Comparison of ENCODE assay signal across 16 cellular contexts in genomic region chr15:67192185-67192584, GRCh38.
DNase-seq lines count a peak whose midpoint lies in the region; ATAC-seq and TF ChIP-seq lines count a peak whose summit lies in the region.
"Had no signal": no experiment of that assay in that cellular context is flagged by ENCODE, and none has a peak within 500 bp of the region (broad histone marks: within the 10 kb centered on the region; RNA-seq: fewer than 3 reads in every experiment).

No MANE protein-coding gene starts in this region.

- no peak for ATAC-seq in psoas muscle
- ATAC-seq in GM19463 (IDR thresholded peaks at IDR 0.05; ENCODE audit: unreplicated experiment): no peak
- ATAC-seq: body of pancreas, K562 had no signal

- CTCF ChIA-PET in activated naive CD4-positive, alpha-beta T cell treated with anti-CD3 and anti-CD28 coated beads, Interleukin-2, amount 10 ng/mL, durations not matched to agents 7 days and 5 days (lab: Charles Lee): no interaction called here

- H3K4me1 Mint-ChIP-seq in activated naive CD4-positive, alpha-beta T cell treated with anti-CD3 and anti-CD28 coated beads, Interleukin-2, amount 10 ng/mL, durations not matched to agents 7 days and 5 days: peaks cover 2% of the 10 kb centered on the region
- no peaks in the 10 kb centered on the region for H3K4me1 Mint-ChIP-seq in T-helper 2 cell treated with Interferon-gamma antibody and Interleukin-4, amounts not matched to agents 5 μg/mL and 100 μg/mL, for 36 hours (ENCODE audit: low read depth)

- H3K27ac ChIP-seq in ascending aorta (peak overlapping the region; percentile 64 to 75), psoas muscle (peak overlapping the region; percentile 90), esophagus squamous epithelium (peak overlapping the region in 1 of 4 donors; percentile 32)
- H3K27ac ChIP-seq: body of pancreas had no signal

- intact Hi-C loops in ascending aorta (cut with DNase I) (loop anchor here (10.0 kb wide), 1 partner anchor 487 kb away; the partner anchor contains the start of gene SMAD6), psoas muscle (cut with DNase I) (no loop called here), esophagus squamous epithelium (cut with DNase I) (no loop called here)

- H3K27ac Mint-ChIP-seq in activated naive CD4-positive, alpha-beta T cell treated with anti-CD3 and anti-CD28 coated beads, Interleukin-2, amount 10 ng/mL, durations not matched to agents 7 days and 5 days: peak overlapping the region; percentile 40
- no peak overlapping the region for H3K27ac Mint-ChIP-seq in T-helper 2 cell treated with Interferon-gamma antibody and Interleukin-4, amounts not matched to agents 5 μg/mL and 100 μg/mL, for 36 hours

- no peak for TF ChIP-seq POLR2A in esophagus squamous epithelium (IDR thresholded peaks at IDR 0.05)

- H3K9me3 ChIP-seq in ascending aorta (no peaks in the 10 kb centered on the region), psoas muscle (no peaks in the 10 kb centered on the region), esophagus squamous epithelium (no peaks in the 10 kb centered on the region)
- H3K9me3 ChIP-seq: body of pancreas, HAP-1 had no signal

- H3K4me3 Mint-ChIP-seq in activated naive CD4-positive, alpha-beta T cell treated with anti-CD3 and anti-CD28 coated beads, Interleukin-2, amount 10 ng/mL, durations not matched to agents 7 days and 5 days: no peak overlapping the region
- H3K4me3 Mint-ChIP-seq in T-helper 2 cell treated with Interferon-gamma antibody and Interleukin-4, amounts not matched to agents 5 μg/mL and 100 μg/mL, for 36 hours: no peak overlapping the region

- H3K36me3 ChIP-seq in ascending aorta (peaks cover 5 to 38% of the 10 kb centered on the region in 2 donors), psoas muscle (ENCODE audit: insufficient read depth in 1 of 2, low read depth in 1 of 2) (peaks cover 0 to 47% of the 10 kb centered on the region in 2 donors), esophagus squamous epithelium (peaks cover 3 to 85% (median 18%) of the 10 kb centered on the region in 3 donors)

- H3K9me3 Mint-ChIP-seq in activated naive CD4-positive, alpha-beta T cell treated with anti-CD3 and anti-CD28 coated beads, Interleukin-2, amount 10 ng/mL, durations not matched to agents 7 days and 5 days: no peaks in the 10 kb centered on the region
- H3K9me3 Mint-ChIP-seq in T-helper 2 cell treated with Interferon-gamma antibody and Interleukin-4, amounts not matched to agents 5 μg/mL and 100 μg/mL, for 36 hours: no peaks in the 10 kb centered on the region

- no peaks in the 10 kb centered on the region for H3K27me3 ChIP-seq in ascending aorta
- no peaks in the 10 kb centered on the region for H3K27me3 ChIP-seq in psoas muscle (ENCODE audit: insufficient read depth in 3 of 3, low read length in 2 of 3)
- no peaks in the 10 kb centered on the region for H3K27me3 ChIP-seq in esophagus squamous epithelium
- H3K27me3 ChIP-seq: body of pancreas had no signal

- H3K4me3 ChIP-seq in ascending aorta (no peak overlapping the region), psoas muscle (no peak overlapping the region), esophagus squamous epithelium (no peak overlapping the region)
- H3K4me3 ChIP-seq: body of pancreas, HAP-1, K562 had no signal

- no peak for TF ChIP-seq CTCF in GM20000 (IDR thresholded peaks at IDR 0.05; ENCODE audit: extremely low read depth, missing control alignments)
- TF ChIP-seq CTCF in ascending aorta (IDR thresholded peaks at IDR 0.05): no peak
- no peak for TF ChIP-seq CTCF in psoas muscle (IDR thresholded peaks at IDR 0.05)
- no peak for TF ChIP-seq CTCF in esophagus squamous epithelium (IDR thresholded peaks at IDR 0.05)

- peaks cover 74% of the 10 kb centered on the region for H3K36me3 Mint-ChIP-seq in activated naive CD4-positive, alpha-beta T cell treated with anti-CD3 and anti-CD28 coated beads, Interleukin-2, amount 10 ng/mL, durations not matched to agents 7 days and 5 days
- H3K36me3 Mint-ChIP-seq in T-helper 2 cell treated with Interferon-gamma antibody and Interleukin-4, amounts not matched to agents 5 μg/mL and 100 μg/mL, for 36 hours (ENCODE audit: low read depth): peaks cover 66% of the 10 kb centered on the region

- H3K27me3 Mint-ChIP-seq in activated naive CD4-positive, alpha-beta T cell treated with anti-CD3 and anti-CD28 coated beads, Interleukin-2, amount 10 ng/mL, durations not matched to agents 7 days and 5 days: no peaks in the 10 kb centered on the region
- no peaks in the 10 kb centered on the region for H3K27me3 Mint-ChIP-seq in T-helper 2 cell treated with Interferon-gamma antibody and Interleukin-4, amounts not matched to agents 5 μg/mL and 100 μg/mL, for 36 hours (ENCODE audit: low read depth)

- DNase-seq in activated naive CD4-positive, alpha-beta T cell treated with anti-CD3 and anti-CD28 coated beads, Interleukin-2, amount 10 ng/mL, durations not matched to agents 7 days and 5 days: no peak
- no peak for DNase-seq in activated naive CD4-positive, alpha-beta T cell (lab: John Stamatoyannopoulos, UW)
- peak; percentile 4 for DNase-seq in GM20000 (ENCODE audit: low spot score)
- no peak for DNase-seq in ascending aorta (ENCODE audit: low spot score in 2 of 2)
- DNase-seq in psoas muscle: no peak
- no peak for DNase-seq in esophagus squamous epithelium (lab: John Stamatoyannopoulos, UW)
- no peak for DNase-seq in T-helper 2 cell treated with Interferon-gamma antibody and Interleukin-4, amounts not matched to agents 5 μg/mL and 100 μg/mL, for 36 hours (ENCODE audit: low spot score)
- DNase-seq: activated CD4-positive, CD25-positive, alpha-beta regulatory T cell; body of pancreas; effector CD8-positive, alpha-beta T cell; foreskin fibroblast; mesenchymal stem cell; NCI-H1417 treated with DMSO at 0.1 percent for 48 hours had no signal

- 55 to 80% (median 70%) methylated on average over 2 of the region's 2 CpGs for WGBS in psoas muscle, 3 donors
- WGBS in esophagus squamous epithelium, 2 donors: 69 to 100% methylated on average over 1 to 2 of the region's 2 CpGs

- H3K4me1 ChIP-seq in ascending aorta (peaks cover 18 to 52% of the 10 kb centered on the region in 2 donors), psoas muscle (peaks cover 80% of the 10 kb centered on the region), esophagus squamous epithelium (peaks cover 0 to 55% (median 21%) of the 10 kb centered on the region in 3 donors)
- H3K4me1 ChIP-seq: body of pancreas, HAP-1 had no signal
